Comparison of ENCODE assay signal across 8 cellular contexts in the genomic region with DNA sequence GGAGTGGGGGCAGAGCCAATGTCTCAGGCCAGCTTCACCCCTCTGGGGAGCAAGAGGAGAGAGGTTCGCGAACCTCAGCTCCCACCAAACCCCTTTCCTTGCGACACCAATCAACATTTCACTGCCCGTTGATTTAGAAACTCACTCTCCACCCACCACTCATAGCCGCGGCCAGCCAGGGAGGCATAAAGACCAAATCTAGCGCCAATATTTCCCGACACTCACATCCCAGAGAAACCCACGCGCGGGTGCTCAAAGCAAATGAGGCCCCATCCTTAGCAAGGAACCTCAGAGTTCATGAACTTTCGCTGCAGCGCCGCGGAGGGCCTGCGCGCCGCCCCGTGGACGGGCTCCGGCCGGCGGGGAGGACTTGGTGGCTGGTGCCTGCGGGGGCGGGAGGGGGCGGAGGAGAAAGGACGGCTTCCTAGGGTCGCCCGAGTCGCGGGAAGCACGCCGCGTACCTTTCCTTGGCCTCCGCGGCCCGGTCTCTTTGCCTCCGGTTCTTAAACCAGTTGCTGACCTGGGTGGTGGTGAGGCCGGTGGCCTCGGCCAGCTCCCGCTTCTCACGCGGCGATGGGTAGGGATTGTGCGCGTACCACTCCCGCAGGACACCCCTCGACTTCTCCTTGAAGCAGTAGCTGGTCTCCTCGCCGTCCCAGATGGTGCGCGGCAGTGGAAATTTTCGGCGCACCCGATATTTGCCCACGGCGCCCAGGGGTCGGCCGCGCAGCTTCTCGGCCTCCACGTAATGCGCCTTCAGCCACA. TPM values are rescaled to one million over a fixed set of nuclear protein-coding genes. Genes with fewer than 3 reads are reported as not detected.
DNase-seq lines count a peak whose midpoint lies in the region; ATAC-seq, FAIRE-seq and TF ChIP-seq lines count a peak whose summit lies in the region.

No MANE protein-coding gene starts in this region.

- peak; percentile 67 for DNase-seq in GM03348 (ENCODE audit: low spot score)
- DNase-seq in NB4 (ENCODE audit: low read depth): peak; percentile 38
- peak; percentile 24 for DNase-seq in endothelial cell (ENCODE audit: low spot score)
- DNase-seq in pancreas: peak in 1 of 6 donors; percentile 73
- no peak for DNase-seq in G401 (ENCODE audit: low spot score)
- no peak for DNase-seq in activated gamma-delta T cell treated with Interleukin-2 at 50 U/mL for 16 hours
- DNase-seq in stimulated activated CD4-positive, alpha-beta T cell treated with anti-CD3 and anti-CD28 coated beads, Interleukin-4, amount 100 ng/mL, for 4 hours: no peak
- no peak for DNase-seq in DMS79 treated with DMSO at 0.1 percent for 48 hours (lab: John Stamatoyannopoulos, UW)

- H3K27ac Mint-ChIP-seq in endothelial cell (ENCODE audit: unreplicated experiment): no peak overlapping the region

- no peaks in the 10 kb centered on the region for H3K9me3 ChIP-seq in pancreas

- intact Hi-C loops in pancreas (cut with DNase I): no loop called here

- no peaks in the 10 kb centered on the region for H3K36me3 ChIP-seq in pancreas

- H3K4me3 ChIP-seq in NB4 (ENCODE audit: low read depth, low read length) (peak overlapping the region; percentile 23), pancreas (peak overlapping the region; percentile 12 to 46 (median 30))

- TF ChIP-seq CTCF in NB4 (IDR thresholded peaks at IDR 0.05; ENCODE audit: low read depth, low read length): no peak
- TF ChIP-seq CTCF in endothelial cell (IDR thresholded peaks at IDR 0.05; ENCODE audit: unreplicated experiment): no peak
- TF ChIP-seq CTCF in pancreas (IDR thresholded peaks at IDR 0.05): no peak

- H3K4me1 Mint-ChIP-seq in endothelial cell (ENCODE audit: unreplicated experiment): peaks cover 54% of the 10 kb centered on the region

- H3K9me3 Mint-ChIP-seq in endothelial cell (ENCODE audit: unreplicated experiment): no peaks in the 10 kb centered on the region

- H3K36me3 Mint-ChIP-seq in endothelial cell (ENCODE audit: low read depth, unreplicated experiment): no peaks in the 10 kb centered on the region

- in situ Hi-C loops in G401 (cut with HindIII; ENCODE audit: low sequenced_read_pairs): no loop called here

- peak overlapping the region; percentile 33 for H3K4me3 Mint-ChIP-seq in endothelial cell (ENCODE audit: unreplicated experiment)

- H3K27me3 ChIP-seq in pancreas: peaks cover 18 to 91% (median 41%) of the 10 kb centered on the region in 4 donors

- peaks cover 38% of the 10 kb centered on the region for H3K27me3 Mint-ChIP-seq in endothelial cell (ENCODE audit: unreplicated experiment)

- TF ChIP-seq POLR2A in NB4 (IDR thresholded peaks at IDR 0.05; ENCODE audit: extremely low read depth, insufficient read length): no peak

- no peak for FAIRE-seq in pancreas (lab: Jason Lieb, UNC)

- H3K27ac ChIP-seq in pancreas: no peak overlapping the region

- 5 to 7% methylated on average over 61 to 63 of the region's 63 CpGs for WGBS in pancreas, 2 donors

- H3K4me1 ChIP-seq in pancreas: peaks cover 4 to 24% (median 11%) of the 10 kb centered on the region in 3 donors

- peak in 3 of 4 donors; percentile 15 to 27 (median 18) for ATAC-seq in pancreas

RNA-seq across cellular contexts. Expression of gene SIX1, which starts 0.9 kb away (rescaled TPM):
- 0.41 TPM for total RNA-seq in endothelial cell (ENCODE audit: unreplicated experiment)
- under 1 TPM in 3 of 6 donors, not detected in 3; 0.06 to 0.09 (median 0.06) TPM for total RNA-seq in pancreas
- polyA plus RNA-seq in pancreas: under 1 TPM in 1 of 2 donors, not detected in 1; 0.08 TPM
- total RNA-seq in G401 (2014; rRNA removed; shearing (Covaris generic)): 0.31 and 0.58 TPM in 2 replicates

Comparison
In these comparisons a context has a peak if more than half of its experiments do, and no peak if none do; other contexts are left out.
1. DNase-seq: peak in GM03348 (single experiment), NB4 (single experiment) and endothelial cell (single experiment); none in G401 (single experiment), activated gamma-delta T cell treated with Interleukin-2 at 50 U/mL for 16 hours (single experiment), stimulated activated CD4-positive, alpha-beta T cell treated with anti-CD3 and anti-CD28 coated beads, Interleukin-4, amount 100 ng/mL, for 4 hours (0 of 2) and DMS79 treated with DMSO at 0.1 percent for 48 hours (single experiment).